ENCODE assay signal across 1 cellular context in the genomic region with DNA sequence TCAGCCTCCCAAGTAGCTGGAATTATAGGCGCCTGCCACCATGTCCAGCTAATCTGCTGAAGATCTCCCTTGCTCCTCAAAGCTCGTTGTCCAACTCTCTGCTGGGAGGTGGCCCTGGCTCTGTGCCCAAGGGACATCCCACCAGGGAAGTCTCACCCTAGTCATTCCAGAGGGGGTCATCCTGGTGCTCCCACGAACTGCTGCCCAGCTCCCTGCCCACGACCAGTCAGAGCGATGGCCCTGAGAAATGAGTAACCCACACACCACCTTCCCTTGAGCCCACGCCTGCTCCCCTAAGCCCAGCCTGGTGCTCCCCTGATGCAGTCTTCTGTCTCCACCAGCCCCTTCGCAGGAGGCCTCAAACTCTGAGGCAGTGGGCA.
TF ChIP-seq lines count a peak whose summit lies in the region.

No MANE protein-coding gene starts in this region.

TF ChIP-seq in HEK293, 187 proteins besides CTCF, POLR2A, EP300 and RAD21 (continued from another document):
- TF ChIP-seq ZBTB11 (tag by site-specific recombination; conservative IDR thresholded peaks at IDR 0.05; ENCODE audit: low read depth) (no peak), ZNF324 (tag by site-specific recombination; IDR thresholded peaks at IDR 0.05) (no peak), ZNF146 (tag by site-specific recombination; IDR thresholded peaks at IDR 0.05) (no peak), ZBTB21 (tag by site-specific recombination; IDR thresholded peaks at IDR 0.05) (no peak), HOXD13 (CRISPR knock-in tag; IDR thresholded peaks at IDR 0.05; ENCODE audit: borderline replicate concordance) (no peak)
